8 cellular contexts compared by ENCODE assay signal in genomic region chr2:72147303-72147970, GRCh38. TPM values are rescaled to one million over a fixed set of nuclear protein-coding genes. Genes with fewer than 3 reads are reported as not detected.
A peak's percentile ranks its signal among the peaks of the same experiment; 100 is the strongest.
DNase-seq lines count a peak whose midpoint lies in the region; ATAC-seq and TF ChIP-seq lines count a peak whose summit lies in the region.

Gene CYP26B1 (minus strand): TSS chr2:72147862. CDS start chr2:72147834, 28 bp downstream.

- H3K36me3 ChIP-seq in brain microvascular endothelial cell (replicated peaks) (no peaks in the 10 kb centered on the region), stomach smooth muscle (ENCODE audit: control insufficient read depth in 2 of 2, insufficient read depth in 2 of 2, low read length in 2 of 2) (no peaks in the 10 kb centered on the region)

- no peak within 1 kb of the TSS for H3K9ac ChIP-seq in stomach smooth muscle (ENCODE audit: low read length in 2 of 2)

- in situ Hi-C loops in brain microvascular endothelial cell (cut with HindIII; ENCODE audit: low pct_ligation_motif_present, low sequenced_read_pairs): no loop called here

- peaks cover 68% of the 10 kb centered on the region for H3K4me1 ChIP-seq in stomach smooth muscle (ENCODE audit: control insufficient read depth, insufficient read depth, low read length)

- TF ChIP-seq CTCF in AG04449 (IDR thresholded peaks at IDR 0.05; ENCODE audit: insufficient read depth, low read length, missing control alignments): no peak
- TF ChIP-seq CTCF in brain microvascular endothelial cell (IDR thresholded peaks at IDR 0.05; ENCODE audit: low read depth, low read length, missing control alignments): no peak

- CTCF ChIA-PET in AG04449 (lab: Yijun Ruan, JAX): interaction anchor here (0.6 to 10.9 kb wide), 7 partner anchors 10 to 716 kb away, joined by 3 to 322 read pairs (median 8); no protein-coding TSS in a partner anchor

- no peak within 1 kb of the TSS for H3K27ac ChIP-seq in brain microvascular endothelial cell
- no peak within 1 kb of the TSS for H3K27ac ChIP-seq in stomach smooth muscle (ENCODE audit: low read length)

- peak within 1 kb of the TSS; percentile 54 for H3K4me3 ChIP-seq in AG04449 (ENCODE audit: low read depth, low read length)
- H3K4me3 ChIP-seq in brain microvascular endothelial cell (ENCODE audit: low read depth, low read length): peak within 1 kb of the TSS; percentile 49
- H3K4me3 ChIP-seq in stomach smooth muscle (ENCODE audit: low read length in 2 of 2): peak within 1 kb of the TSS; percentile 70 to 73

- H3K9me3 ChIP-seq in stomach smooth muscle (ENCODE audit: control insufficient read depth in 2 of 2, low read length in 2 of 2): no peaks in the 10 kb centered on the region

- ATAC-seq in left lobe of liver (no peak), HG02970 (IDR thresholded peaks at IDR 0.05; ENCODE audit: low FRiP score, unreplicated experiment) (no peak), GM18520 (IDR thresholded peaks at IDR 0.05; ENCODE audit: unreplicated experiment) (no peak)

- POLR2A ChIA-PET in AG04449 (lab: Yijun Ruan, JAX): no interaction called here

- H3K27me3 ChIP-seq in brain microvascular endothelial cell (replicated peaks): peaks cover 49% of the 10 kb centered on the region
- peaks cover 51 to 61% of the 10 kb centered on the region in 2 donors for H3K27me3 ChIP-seq in stomach smooth muscle (ENCODE audit: control insufficient read depth in 1 of 2, insufficient read depth in 2 of 2, low read length in 2 of 2)

- DNase-seq in AG04449 (ENCODE audit: low read depth, low spot score): no peak
- DNase-seq in HuH-7.5 (ENCODE audit: low spot score): peak; percentile 85
- no peak for DNase-seq in brain microvascular endothelial cell
- DNase-seq in left lobe of liver (ENCODE audit: low spot score): peak; percentile 43
- DNase-seq in NCI-H1436 (lab: John Stamatoyannopoulos, UW): no peak

RNA-seq across cellular contexts. Expression of gene CYP26B1, which starts in this region (rescaled TPM):
- total RNA-seq in left lobe of liver: 4.4 TPM

Comparison
In these comparisons a context has a peak if more than half of its experiments do, and no peak if none do; other contexts are left out.
1. DNase-seq: peak in HuH-7.5 (single experiment) and left lobe of liver (single experiment); none in AG04449 (single experiment), brain microvascular endothelial cell (single experiment) and NCI-H1436 (single experiment).
2. Peak in every context shown above with its lines, with median percentiles within 50 percentile points of each other: H3K4me3 ChIP-seq.